19 cellular contexts compared by ENCODE assay signal in genomic region chr2:14781148-14781547, GRCh38.
DNase-seq lines count a peak whose midpoint lies in the region; ATAC-seq and TF ChIP-seq lines count a peak whose summit lies in the region.
"Had no signal": no experiment of that assay in that cellular context is flagged by ENCODE, and none has a peak within 500 bp of the region (broad histone marks: within the 10 kb centered on the region; RNA-seq: fewer than 3 reads in every experiment).

No MANE protein-coding gene starts in this region.

- H3K27ac ChIP-seq in RWPE2 (ENCODE audit: poor library complexity, severe bottlenecking) = peak overlapping the region; percentile 1
- H3K27ac ChIP-seq: psoas muscle, spleen had no signal

- no peaks in the 10 kb centered on the region for H3K27me3 ChIP-seq in RWPE2 (ENCODE audit: insufficient read depth, poor library complexity, severe bottlenecking)
- H3K27me3 ChIP-seq: BE2C, spleen had no signal

- no peak overlapping the region for H3K4me3 ChIP-seq in RWPE2 (ENCODE audit: severe bottlenecking)
- H3K4me3 ChIP-seq: psoas muscle, spleen had no signal

- no peak for ATAC-seq in RWPE2 (ENCODE audit: low read depth)
- no peak for ATAC-seq in GM18520 (IDR thresholded peaks at IDR 0.05; ENCODE audit: unreplicated experiment)
- ATAC-seq: psoas muscle had no signal

- no peaks in the 10 kb centered on the region for H3K36me3 ChIP-seq in RWPE2 (ENCODE audit: low read depth)
- H3K36me3 ChIP-seq: BE2C, spleen had no signal

- no peaks in the 10 kb centered on the region for H3K9me3 ChIP-seq in RWPE2 (ENCODE audit: severe bottlenecking)
- H3K9me3 ChIP-seq: BE2C, psoas muscle had no signal

- no peak for TF ChIP-seq CTCF in RWPE2 (IDR thresholded peaks at IDR 0.05; ENCODE audit: poor library complexity, severe bottlenecking)

- peak; percentile 24 for DNase-seq in NCI-H1092 treated with DMSO at 0.1 percent for 48 hours (lab: John Stamatoyannopoulos, UW)
- no peak for DNase-seq in NCI-H1092 (lab: John Stamatoyannopoulos, UW)
- DNase-seq in NCI-H345 (lab: John Stamatoyannopoulos, UW) = peak; percentile 88
- DNase-seq in RWPE2 (ENCODE audit: low spot score) = no peak
- DNase-seq in renal cortical epithelial cell (ENCODE audit: low read depth) = peak; percentile 74
- no peak for DNase-seq in SW480 (ENCODE audit: low spot score)
- DNase-seq in DMS114 treated with DMSO at 0.1 percent for 48 hours (lab: John Stamatoyannopoulos, UW; ENCODE audit: unreplicated experiment) = no peak
- DNase-seq: 8988T; activated B cell treated with CpG ODN at 0.5 μM for 24 hours; activated CD4-positive, alpha-beta memory T cell treated with anti-CD3 and anti-CD28 coated beads, Interleukin-2, amount 10 ng/mL, durations not matched to agents 7 days and 5 days; activated T-cell treated with anti-CD3 and anti-CD28 coated beads, Interleukin-2, amount 50 U/mL, for 24 hours; BE2C; hippocampal formation; islet precursor cell; psoas muscle; Right ventricle myocardium superior; spleen; substantia nigra had no signal

- peaks cover 23% of the 10 kb centered on the region for H3K4me1 ChIP-seq in RWPE2 (ENCODE audit: insufficient read depth, poor library complexity, severe bottlenecking)
- H3K4me1 ChIP-seq: BE2C, psoas muscle, spleen had no signal

Comparison
In these comparisons a context has a peak if more than half of its experiments do, and no peak if none do; other contexts are left out.
1. DNase-seq: peak in NCI-H1092 treated with DMSO at 0.1 percent for 48 hours (single experiment), NCI-H345 (single experiment) and renal cortical epithelial cell (single experiment); none in NCI-H1092 (single experiment), RWPE2 (single experiment), SW480 (single experiment) and DMS114 treated with DMSO at 0.1 percent for 48 hours (single experiment).